ENCODE assay signal across 8 cellular contexts in the genomic region with DNA sequence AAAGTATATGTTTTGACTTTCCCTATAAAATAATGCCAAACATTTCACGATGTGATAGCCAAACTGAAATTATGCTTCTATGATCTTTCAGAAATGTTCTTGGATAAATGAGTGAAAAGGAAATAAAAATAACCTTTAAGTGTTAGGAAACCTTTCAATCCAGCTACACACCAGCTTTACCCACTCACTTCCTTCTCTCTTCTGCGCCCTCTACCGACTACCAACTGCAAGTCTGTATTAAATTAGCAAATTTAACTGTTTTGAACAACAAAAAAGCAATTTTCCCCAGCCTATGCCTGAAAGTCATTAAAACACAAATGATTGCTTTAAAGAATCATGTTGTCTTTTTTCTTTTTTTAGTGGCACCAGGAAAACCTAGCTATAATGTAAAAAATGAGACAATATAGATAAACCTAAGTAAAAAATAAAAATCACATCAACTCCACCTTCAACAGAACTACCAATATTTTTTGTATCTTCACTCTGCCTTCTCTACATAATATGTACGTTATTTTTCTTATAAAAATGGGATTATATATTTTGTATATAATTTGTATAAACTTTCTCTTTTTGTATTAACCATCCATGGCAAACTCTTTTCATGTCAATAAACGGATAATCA. TPM values are rescaled to one million over a fixed set of nuclear protein-coding genes. Genes with fewer than 3 reads are reported as not detected.
DNase-seq lines count a peak whose midpoint lies in the region; ATAC-seq and TF ChIP-seq lines count a peak whose summit lies in the region.

No MANE protein-coding gene starts in this region.

- H3K36me3 ChIP-seq in ascending aorta (no peaks in the 10 kb centered on the region), uterus (no peaks in the 10 kb centered on the region)

- H3K4me1 ChIP-seq in ascending aorta: peaks cover 0 to 4% of the 10 kb centered on the region in 2 donors
- no peaks in the 10 kb centered on the region for H3K4me1 ChIP-seq in uterus

- TF ChIP-seq CTCF in ascending aorta (IDR thresholded peaks at IDR 0.05) (peak; percentile 23 to 70 (median 59)), uterus (IDR thresholded peaks at IDR 0.05) (peak; percentile 35 to 63 (median 49))

- H3K27me3 ChIP-seq in ascending aorta (no peaks in the 10 kb centered on the region), uterus (no peaks in the 10 kb centered on the region)

- peak; percentile 67 for DNase-seq in AG08395 (ENCODE audit: low spot score)
- DNase-seq in NOMO-1 treated with DMSO at 0.1 percent for 48 hours (lab: John Stamatoyannopoulos, UW; ENCODE audit: unreplicated experiment): peak; percentile 68
- DNase-seq in ascending aorta (ENCODE audit: low spot score in 2 of 2): peak in 1 of 2 donors; percentile 66
- peak; percentile 51 for DNase-seq in kidney tubule cell (ENCODE audit: low spot score)
- peak in 1 of 2 donors; percentile 36 for DNase-seq in uterus

- TF ChIP-seq POLR2A in uterus (IDR thresholded peaks at IDR 0.05): no peak

- intact Hi-C loops in ascending aorta (cut with DNase I): loop anchor here (1.0 to 5.0 kb wide), 2 partner anchors 36 to 210 kb away; no protein-coding TSS in a partner anchor
- intact Hi-C loops in uterus (cut with DNase I; ENCODE audit: low total_unique reads): no loop called here

- H3K4me3 ChIP-seq in ascending aorta (no peak overlapping the region), uterus (no peak overlapping the region)

- ATAC-seq in GM18909 (IDR thresholded peaks at IDR 0.05; ENCODE audit: poor library complexity, unreplicated experiment) (peak; percentile 50), HG03469 (IDR thresholded peaks at IDR 0.05; ENCODE audit: unreplicated experiment) (no peak), GM18870 (IDR thresholded peaks at IDR 0.05; ENCODE audit: unreplicated experiment) (no peak)

- H3K9me3 ChIP-seq in ascending aorta: no peaks in the 10 kb centered on the region
- H3K9me3 ChIP-seq in uterus: no peaks in the 10 kb centered on the region

- no peak overlapping the region for H3K27ac ChIP-seq in ascending aorta
- H3K27ac ChIP-seq in uterus: no peak overlapping the region

RNA-seq across cellular contexts. Expression of a gene that starts 13.2 kb away (rescaled TPM):
- total RNA-seq in ascending aorta (1.7 TPM), uterus (10 to 100 TPM in 1 of 4 donors, 1 to 10 TPM in 3; 2.8 to 26.3 (median 6.2) TPM)

RNA-seq across cellular contexts. Expression of a gene that starts 15.0 kb away (rescaled TPM):
- total RNA-seq in ascending aorta (17.8 TPM), uterus (10 to 100 TPM in 2 of 4 donors, 1 to 10 TPM in 2; 1.8 to 18.8 (median 10.9) TPM)
